Comparison of ENCODE assay signal across 8 cellular contexts in genomic region chr11:15006139-15006759, GRCh38. TPM values are rescaled to one million over a fixed set of nuclear protein-coding genes. Genes with fewer than 3 reads are reported as not detected.
DNase-seq lines count a peak whose midpoint lies in the region; ATAC-seq and TF ChIP-seq lines count a peak whose summit lies in the region.

No MANE protein-coding gene starts in this region.

- H3K27ac Mint-ChIP-seq in endothelial cell (ENCODE audit: unreplicated experiment): no peak overlapping the region
- no peak overlapping the region for H3K27ac Mint-ChIP-seq in stimulated activated memory B cell treated with anti-CD40 and anti-IgM and Interleukin-4, amounts not matched to agents 10 μg/mL and 1 μg/mL and 100 μg/mL, for 72 hours

- no peaks in the 10 kb centered on the region for H3K9me2 ChIP-seq in OCI-LY1 (ENCODE audit: low read depth, low read length)

- no peak overlapping the region for H3K4ac ChIP-seq in neuronal stem cell (ENCODE audit: low read length)

- H2AK5ac ChIP-seq in neuronal stem cell (ENCODE audit: low read depth, low read length): no peak overlapping the region

- WGBS in neuronal stem cell (ENCODE audit: extremely low coverage in 2 of 2, insufficient read length in 2 of 2, insufficient replicate concordance in 1 of 2), 2 donors: no CpG with 5 or more reads among the region's 5 CpGs

- H2BK15ac ChIP-seq in neuronal stem cell (ENCODE audit: low read length): no peak overlapping the region

- no peaks in the 10 kb centered on the region for H3K4me1 Mint-ChIP-seq in endothelial cell (ENCODE audit: unreplicated experiment)
- H3K4me1 Mint-ChIP-seq in stimulated activated memory B cell treated with anti-CD40 and anti-IgM and Interleukin-4, amounts not matched to agents 10 μg/mL and 1 μg/mL and 100 μg/mL, for 72 hours: no peaks in the 10 kb centered on the region

- H3K79me1 ChIP-seq in neuronal stem cell (ENCODE audit: low read depth, low read length): no peaks in the 10 kb centered on the region

- H3K9ac ChIP-seq in OCI-LY1 (ENCODE audit: low read length) (no peak overlapping the region), neuronal stem cell (ENCODE audit: low read depth, low read length, poor library complexity) (no peak overlapping the region)

- H3K36me3 Mint-ChIP-seq in endothelial cell (ENCODE audit: low read depth, unreplicated experiment): no peaks in the 10 kb centered on the region
- H3K36me3 Mint-ChIP-seq in stimulated activated memory B cell treated with anti-CD40 and anti-IgM and Interleukin-4, amounts not matched to agents 10 μg/mL and 1 μg/mL and 100 μg/mL, for 72 hours: no peaks in the 10 kb centered on the region

- H4K91ac ChIP-seq in neuronal stem cell (ENCODE audit: low read depth, low read length, poor library complexity): no peak overlapping the region

- no peak overlapping the region for H2BK120ac ChIP-seq in neuronal stem cell (ENCODE audit: low read depth, low read length)

- H3K4me3 Mint-ChIP-seq in endothelial cell (ENCODE audit: unreplicated experiment): no peak overlapping the region
- no peak overlapping the region for H3K4me3 Mint-ChIP-seq in stimulated activated memory B cell treated with anti-CD40 and anti-IgM and Interleukin-4, amounts not matched to agents 10 μg/mL and 1 μg/mL and 100 μg/mL, for 72 hours

- H2BK12ac ChIP-seq in neuronal stem cell (ENCODE audit: low read length): no peak overlapping the region

- H3K9me3 Mint-ChIP-seq in endothelial cell (ENCODE audit: unreplicated experiment): no peaks in the 10 kb centered on the region
- no peaks in the 10 kb centered on the region for H3K9me3 Mint-ChIP-seq in stimulated activated memory B cell treated with anti-CD40 and anti-IgM and Interleukin-4, amounts not matched to agents 10 μg/mL and 1 μg/mL and 100 μg/mL, for 72 hours

- H3K4me2 ChIP-seq in OCI-LY1 (ENCODE audit: low read length) (no peak overlapping the region), neuronal stem cell (ENCODE audit: insufficient read depth, low read length, poor library complexity, severe bottlenecking) (no peak overlapping the region)

- H3K4me1 ChIP-seq in OCI-LY1 (ENCODE audit: insufficient read depth, low read length, severe bottlenecking) (no peaks in the 10 kb centered on the region), neuronal stem cell (ENCODE audit: control insufficient read depth in 2 of 2, insufficient read depth in 1 of 2, low read depth in 1 of 2, low read length in 2 of 2) (no peaks in the 10 kb centered on the region)

- H2BK5ac ChIP-seq in neuronal stem cell (ENCODE audit: low read length): no peak overlapping the region

- no peaks in the 10 kb centered on the region for H3K27me3 ChIP-seq in OCI-LY1 (ENCODE audit: insufficient read depth, low read length)
- H3K27me3 ChIP-seq in neuronal stem cell (ENCODE audit: control insufficient read depth in 3 of 3, insufficient read depth in 3 of 3, low read depth in 1 of 3, low read length in 3 of 3): no peaks in the 10 kb centered on the region

- H3K27ac ChIP-seq in OCI-LY1 (ENCODE audit: low read depth, low read length, poor library complexity, severe bottlenecking) (no peak overlapping the region), neuronal stem cell (replicated peaks; ENCODE audit: low read length) (no peak overlapping the region)

- H3F3A ChIP-seq in OCI-LY1 (ENCODE audit: insufficient read depth, low read length): no peaks in the 10 kb centered on the region

- peak; percentile 75 for TF ChIP-seq CTCF in OCI-LY1 (IDR thresholded peaks at IDR 0.05; ENCODE audit: low read length)
- peak; percentile 68 for TF ChIP-seq CTCF in endothelial cell (IDR thresholded peaks at IDR 0.05; ENCODE audit: unreplicated experiment)

- H3K18ac ChIP-seq in neuronal stem cell (ENCODE audit: low read length): no peak overlapping the region

- H3K27me3 Mint-ChIP-seq in endothelial cell (ENCODE audit: unreplicated experiment): no peaks in the 10 kb centered on the region
- H3K27me3 Mint-ChIP-seq in stimulated activated memory B cell treated with anti-CD40 and anti-IgM and Interleukin-4, amounts not matched to agents 10 μg/mL and 1 μg/mL and 100 μg/mL, for 72 hours: peaks cover 40% of the 10 kb centered on the region

- H3K36me3 ChIP-seq in OCI-LY1 (ENCODE audit: insufficient read depth, low read length): no peaks in the 10 kb centered on the region
- H3K36me3 ChIP-seq in neuronal stem cell (replicated peaks in 1 of 2; ENCODE audit: control insufficient read depth in 2 of 2, insufficient read depth in 2 of 2, low read length in 2 of 2): no peaks in the 10 kb centered on the region

- no peak overlapping the region for H3K14ac ChIP-seq in neuronal stem cell (ENCODE audit: low read length)

- no peak overlapping the region for H3K4me3 ChIP-seq in OCI-LY1 (ENCODE audit: low read depth, low read length, poor library complexity, severe bottlenecking)
- no peak overlapping the region for H3K4me3 ChIP-seq in neuronal stem cell (ENCODE audit: low read length in 2 of 2)

- ATAC-seq in GM18519 (IDR thresholded peaks at IDR 0.05; ENCODE audit: low FRiP score, unreplicated experiment) (peak; percentile 72), GM21786 (IDR thresholded peaks at IDR 0.05; ENCODE audit: unreplicated experiment) (no peak)
- peak; percentile 64 for ATAC-seq in stimulated activated memory B cell treated with anti-CD40 and anti-IgM and Interleukin-4, amounts not matched to agents 10 μg/mL and 1 μg/mL and 100 μg/mL, for 72 hours

- no peaks in the 10 kb centered on the region for H4K20me1 ChIP-seq in OCI-LY1 (ENCODE audit: insufficient read depth, low read length)

- H3K79me2 ChIP-seq in OCI-LY1 (ENCODE audit: insufficient read depth, low read length): no peaks in the 10 kb centered on the region

- H2AFZ ChIP-seq in OCI-LY1 (ENCODE audit: low read length) (no peak overlapping the region), neuronal stem cell (ENCODE audit: low read length) (no peak overlapping the region)

- no peak overlapping the region for H3K23ac ChIP-seq in neuronal stem cell (ENCODE audit: low read depth, low read length, poor library complexity)

- H3K9me3 ChIP-seq in OCI-LY1 (ENCODE audit: low read length): no peaks in the 10 kb centered on the region
- peaks cover 0 to 2% of the 10 kb centered on the region in 2 donors for H3K9me3 ChIP-seq in neuronal stem cell (replicated peaks in 1 of 2; ENCODE audit: control insufficient read depth in 2 of 2, insufficient read depth in 1 of 2, low read depth in 1 of 2, low read length in 2 of 2)

- DNase-seq in COLO829 (ENCODE audit: low spot score): peak; percentile 22
- peak; percentile 54 for DNase-seq in HT1080 (ENCODE audit: low read depth)
- DNase-seq in endothelial cell (ENCODE audit: low spot score): no peak
- no peak for DNase-seq in neuronal stem cell (ENCODE audit: low spot score)

- no peak overlapping the region for H4K8ac ChIP-seq in neuronal stem cell (ENCODE audit: low read depth, low read length)

RNA-seq across cellular contexts. Expression of gene CALCA, which starts 34.1 kb away (rescaled TPM):
- total RNA-seq in HT1080 (2014; rRNA removed; shearing (Covaris generic)): not detected in 2 replicates
- not detected in 2 replicates for polyA plus RNA-seq in HT1080 (2015; cell fraction: cytosol; rRNA removed)
- polyA plus RNA-seq in HT1080 (2015; cell fraction: nucleus; rRNA removed): not detected in 2 replicates
- total RNA-seq in endothelial cell (ENCODE audit: unreplicated experiment): not detected
- not detected for polyA plus RNA-seq in neuronal stem cell (2013, experiment 1 of 2)
- polyA plus RNA-seq in neuronal stem cell (2013, experiment 2 of 2): not detected

Comparison
In these comparisons a context has a peak if more than half of its experiments do, and no peak if none do; other contexts are left out.
1. DNase-seq: peak in COLO829 (single experiment) and HT1080 (single experiment); none in endothelial cell (single experiment) and neuronal stem cell (single experiment).